In genomic region chr15:68682330-68682729, GRCh38 we compare ENCODE assay signal across 29 cellular contexts.
DNase-seq lines count a peak whose midpoint lies in the region; ATAC-seq and TF ChIP-seq lines count a peak whose summit lies in the region.
"Had no signal": no experiment of that assay in that cellular context is flagged by ENCODE, and none has a peak within 500 bp of the region (broad histone marks: within the 10 kb centered on the region; RNA-seq: fewer than 3 reads in every experiment).

No MANE protein-coding gene starts in this region.

- TF ChIP-seq CTCF in cardiac muscle cell (IDR thresholded peaks at IDR 0.05; ENCODE audit: low read depth, low read length) (no peak), WTC11 (IDR thresholded peaks at IDR 0.05) (no peak)

- H3K4me1 Mint-ChIP-seq in WTC11 = peaks cover 7% of the 10 kb centered on the region
- H3K4me1 Mint-ChIP-seq in activated T-helper 17 cell treated with anti-CD3 and anti-CD28 coated beads, Interleukin-2, amount 50 U/mL, for 72 hours = no peaks in the 10 kb centered on the region
- H3K4me1 Mint-ChIP-seq: B cell; central memory CD8-positive, alpha-beta T cell; mesothelial cell of epicardium had no signal

- no peaks in the 10 kb centered on the region for H3K36me3 ChIP-seq in cardiac muscle cell
- H3K36me3 ChIP-seq: esophagus muscularis mucosa, gastrocnemius medialis had no signal

- ATAC-seq in Right ventricle myocardium inferior (no peak), WTC11 (peak; percentile 78), HG02970 (IDR thresholded peaks at IDR 0.05; ENCODE audit: low FRiP score, unreplicated experiment) (no peak), GM19452 (IDR thresholded peaks at IDR 0.05; ENCODE audit: unreplicated experiment) (no peak)
- no peak for ATAC-seq in activated T-helper 17 cell treated with anti-CD3 and anti-CD28 coated beads, Interleukin-2, amount 50 U/mL, for 72 hours (replicated peaks)
- ATAC-seq: activated CD8-positive, alpha-beta T cell treated with anti-CD3 and anti-CD28 coated beads, Interleukin-2, amount 10 ng/mL, durations not matched to agents 7 days and 5 days; gastrocnemius medialis; left cardiac atrium; stimulated activated naive CD8-positive, alpha-beta T cell treated with anti-CD3 and anti-CD28 coated beads, Interleukin-15, Interleukin-2, amounts not matched to agents 100 U/mL and 50 U/mL, for 24 hours had no signal

- H3K27me3 Mint-ChIP-seq in WTC11 (ENCODE audit: low read depth) = no peaks in the 10 kb centered on the region; the same call in 1 of the 2 replicates
- peaks cover 4% of the 10 kb centered on the region for H3K27me3 Mint-ChIP-seq in activated T-helper 17 cell treated with anti-CD3 and anti-CD28 coated beads, Interleukin-2, amount 50 U/mL, for 72 hours

- H3K4me3 ChIP-seq in cardiac muscle cell = no peak overlapping the region
- H3K4me3 ChIP-seq: esophagus muscularis mucosa, gastrocnemius medialis had no signal

- no peak overlapping the region for H3K4me3 Mint-ChIP-seq in WTC11
- H3K4me3 Mint-ChIP-seq in activated T-helper 17 cell treated with anti-CD3 and anti-CD28 coated beads, Interleukin-2, amount 50 U/mL, for 72 hours = no peak overlapping the region
- H3K4me3 Mint-ChIP-seq: activated CD8-positive, alpha-beta T cell treated with anti-CD3 and anti-CD28 coated beads, Interleukin-2, amount 10 ng/mL, durations not matched to agents 7 days and 5 days; B cell; central memory CD8-positive, alpha-beta T cell; mesothelial cell of epicardium; nephron progenitor cell had no signal

- H3K27me3 ChIP-seq in cardiac muscle cell = no peaks in the 10 kb centered on the region
- H3K27me3 ChIP-seq: esophagus muscularis mucosa, gastrocnemius medialis had no signal

- H3K27ac ChIP-seq in cardiac muscle cell = peak overlapping the region; percentile 42
- H3K27ac ChIP-seq: esophagus muscularis mucosa, gastrocnemius medialis, RWPE1 had no signal

- no peak overlapping the region for H3K27ac Mint-ChIP-seq in WTC11
- no peak overlapping the region for H3K27ac Mint-ChIP-seq in activated T-helper 17 cell treated with anti-CD3 and anti-CD28 coated beads, Interleukin-2, amount 50 U/mL, for 72 hours
- H3K27ac Mint-ChIP-seq: activated CD8-positive, alpha-beta T cell treated with anti-CD3 and anti-CD28 coated beads, Interleukin-2, amount 10 ng/mL, durations not matched to agents 7 days and 5 days; B cell; mesothelial cell of epicardium; nephron progenitor cell; progenitor cell of endocrine pancreas had no signal

- H3K9me3 Mint-ChIP-seq in WTC11 = no peaks in the 10 kb centered on the region
- no peaks in the 10 kb centered on the region for H3K9me3 Mint-ChIP-seq in activated T-helper 17 cell treated with anti-CD3 and anti-CD28 coated beads, Interleukin-2, amount 50 U/mL, for 72 hours
- H3K9me3 Mint-ChIP-seq: central memory CD8-positive, alpha-beta T cell; mesothelial cell of epicardium; nephron progenitor cell had no signal

- DNase-seq in cardiac muscle cell (ENCODE audit: low read depth in 1 of 2, low spot score in 1 of 2) (no peak), Right ventricle myocardium inferior (ENCODE audit: missing footprints) (no peak), WTC11 (ENCODE audit: low spot score) (no peak), iris pigment epithelial cell (ENCODE audit: low read depth) (peak; percentile 6), CD1c-positive myeloid dendritic cell (ENCODE audit: extremely low spot score) (no peak)
- DNase-seq: 8988T; activated CD8-positive, alpha-beta T cell treated with anti-CD3 and anti-CD28 coated beads, Interleukin-2, amount 10 ng/mL, durations not matched to agents 7 days and 5 days; activated naive CD4-positive, alpha-beta T cell; activated T-cell treated with anti-CD3 and anti-CD28 coated beads, Interleukin-2, amount 50 U/mL, for 1 hour; effector memory CD4-positive, alpha-beta T cell; gastrocnemius medialis; KG1; left cardiac atrium; MV-4-11; NCI-H187 treated with DMSO at 0.1 percent for 48 hours; nephron progenitor cell; stimulated activated CD4-positive, alpha-beta T cell treated with anti-CD3 and anti-CD28 coated beads, Interleukin-2, amount 100 ng/mL, for 24 hours; stimulated activated naive CD8-positive, alpha-beta T cell treated with anti-CD3 and anti-CD28 coated beads, Interleukin-15, Interleukin-2, amounts not matched to agents 100 U/mL and 50 U/mL, for 24 hours; T1000; trophoblast cell had no signal

- intact Hi-C loops in Right ventricle myocardium inferior (cut with DNase I) = loop anchor here (5.0 kb wide), 1 partner anchor 90 kb away; no protein-coding TSS in a partner anchor

- H3K36me3 Mint-ChIP-seq in WTC11 = no peaks in the 10 kb centered on the region
- H3K36me3 Mint-ChIP-seq in activated T-helper 17 cell treated with anti-CD3 and anti-CD28 coated beads, Interleukin-2, amount 50 U/mL, for 72 hours (ENCODE audit: low read depth) = no peaks in the 10 kb centered on the region
- H3K36me3 Mint-ChIP-seq: mesothelial cell of epicardium had no signal

- H3K4me1 ChIP-seq in cardiac muscle cell (ENCODE audit: low read depth) = peaks cover 47% of the 10 kb centered on the region
- H3K4me1 ChIP-seq: esophagus muscularis mucosa, gastrocnemius medialis had no signal

- POLR2A ChIA-PET in WTC11 (lab: Charles Lee) = interaction anchor here (0.6 kb wide), 1 partner anchor 134 kb away, joined by 5 read pairs; no protein-coding TSS in a partner anchor

- no peaks in the 10 kb centered on the region for H3K9me3 ChIP-seq in cardiac muscle cell (ENCODE audit: low read depth)
- H3K9me3 ChIP-seq: esophagus muscularis mucosa, gastrocnemius medialis had no signal

- CTCF ChIA-PET in WTC11 (lab: Charles Lee) = interaction anchor here (1.6 to 1.9 kb wide), 2 partner anchors 9 to 194 kb away, joined by 4 to 6 read pairs; no protein-coding TSS in a partner anchor

TF ChIP-seq in WTC11, 78 proteins besides CTCF, POLR2A, EP300 and RAD21:
- TF ChIP-seq USF1 (CRISPR knock-in tag; IDR thresholded peaks at IDR 0.05) (peak; percentile 58; the same call in 1 of the 2 replicates), USF2 (CRISPR knock-in tag; IDR thresholded peaks at IDR 0.05) (peak; percentile 74), ZNF263 (CRISPR knock-in tag; IDR thresholded peaks at IDR 0.05; ENCODE audit: low read depth) (no peak), ZNF121 (CRISPR knock-in tag; IDR thresholded peaks at IDR 0.05) (no peak)
